ENCODE assay signal across 33 cellular contexts in the genomic region with DNA sequence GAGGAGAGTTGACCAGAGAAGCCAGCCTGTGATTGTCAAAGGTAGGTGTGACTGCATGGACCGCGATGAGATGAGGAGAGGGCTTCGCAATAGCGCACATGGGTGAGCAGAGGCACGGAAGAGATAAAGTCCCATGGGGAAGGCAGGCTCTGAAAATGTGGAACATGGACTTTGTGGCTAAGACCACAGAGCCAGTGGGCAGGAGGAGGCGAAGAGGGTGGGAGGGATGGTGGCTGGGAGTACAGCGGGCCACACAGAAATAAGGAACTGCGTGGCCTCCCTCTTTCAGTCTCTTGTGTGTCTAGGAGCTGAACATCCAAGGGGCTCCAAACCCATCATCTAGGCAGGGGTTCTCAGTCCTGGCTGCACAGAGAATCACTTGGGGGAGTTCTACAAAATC.
"Had no signal": no experiment of that assay in that cellular context is flagged by ENCODE, and none has a peak within 500 bp of the region (broad histone marks: within the 10 kb centered on the region; RNA-seq: fewer than 3 reads in every experiment).

No MANE protein-coding gene starts in this region.

- H3K9me3 ChIP-seq: Peyer's patch, SJSA1, SK-N-SH had no signal

- H3K36me3 Mint-ChIP-seq: activated naive CD8-positive, alpha-beta T cell treated with anti-CD3 and anti-CD28 coated beads for 36 hours had no signal

- H3K4me1 ChIP-seq: Peyer's patch, SJSA1 had no signal

- H3K9ac ChIP-seq: SK-N-SH had no signal

- H3K27ac ChIP-seq: cardiac muscle cell, Peyer's patch, SJSA1, VCaP had no signal

- H3K4me3 Mint-ChIP-seq: activated CD8-positive, alpha-beta T cell treated with anti-CD3 and anti-CD28 coated beads for 36 hours; activated naive CD8-positive, alpha-beta T cell treated with anti-CD3 and anti-CD28 coated beads for 36 hours; activated T-cell treated with anti-CD3 and anti-CD28 coated beads, Interleukin-2, amount 50 U/mL, for 72 hours; activated T-helper 17 cell treated with anti-CD3 and anti-CD28 coated beads, Interleukin-2, amount 50 U/mL, for 72 hours; central memory CD8-positive, alpha-beta T cell; T-helper 1 cell treated with Interleukin-12 subunit alpha and Interleukin-12 subunit beta and Interleukin-4 antibody, amounts not matched to agents 30 μg/mL and 1 μg/mL, for 36 hours; T-helper 2 cell treated with Interferon-gamma antibody and Interleukin-4, amounts not matched to agents 5 μg/mL and 100 μg/mL, for 36 hours had no signal

- H3K4me2 ChIP-seq: SK-N-SH had no signal

- H3K27me3 Mint-ChIP-seq: activated T-helper 17 cell treated with anti-CD3 and anti-CD28 coated beads, Interleukin-2, amount 50 U/mL, for 72 hours; central memory CD8-positive, alpha-beta T cell had no signal

- H3K27me3 ChIP-seq: cardiac muscle cell, Peyer's patch, SJSA1 had no signal

- H3K27ac Mint-ChIP-seq: activated CD8-positive, alpha-beta T cell treated with anti-CD3 and anti-CD28 coated beads for 36 hours; activated naive CD8-positive, alpha-beta T cell treated with anti-CD3 and anti-CD28 coated beads for 36 hours; activated T-cell treated with anti-CD3 and anti-CD28 coated beads, Interleukin-2, amount 50 U/mL, for 72 hours; activated T-helper 17 cell treated with anti-CD3 and anti-CD28 coated beads, Interleukin-2, amount 50 U/mL, for 72 hours; T-helper 1 cell treated with Interleukin-12 subunit alpha and Interleukin-12 subunit beta and Interleukin-4 antibody, amounts not matched to agents 30 μg/mL and 1 μg/mL, for 36 hours; T-helper 2 cell treated with Interferon-gamma antibody and Interleukin-4, amounts not matched to agents 5 μg/mL and 100 μg/mL, for 36 hours had no signal

- ATAC-seq: activated CD8-positive, alpha-beta T cell treated with anti-CD3 and anti-CD28 coated beads for 36 hours; activated T-cell treated with anti-CD3 and anti-CD28 coated beads, Interleukin-2, amount 50 U/mL, for 72 hours; activated T-helper 17 cell treated with anti-CD3 and anti-CD28 coated beads, Interleukin-2, amount 50 U/mL, for 72 hours; PC-3 had no signal

- H3K4me3 ChIP-seq: cardiac muscle cell, Peyer's patch, SJSA1 had no signal

- H3K4me1 Mint-ChIP-seq: activated naive CD8-positive, alpha-beta T cell treated with anti-CD3 and anti-CD28 coated beads for 36 hours; activated T-helper 17 cell treated with anti-CD3 and anti-CD28 coated beads, Interleukin-2, amount 50 U/mL, for 72 hours; central memory CD8-positive, alpha-beta T cell had no signal

- H3K36me3 ChIP-seq: cardiac muscle cell, Peyer's patch, SJSA1 had no signal

- DNase-seq: activated CD4-positive, alpha-beta T cell treated with anti-CD3 and anti-CD28 coated beads for 1 hour; activated CD4-positive, alpha-beta T cell treated with anti-CD3 and anti-CD28 coated beads for 48 hours; activated CD4-positive, CD25-positive, alpha-beta regulatory T cell; activated CD8-positive, alpha-beta T cell treated with anti-CD3 and anti-CD28 coated beads for 36 hours; activated effector memory CD4-positive, alpha-beta T cell treated with anti-CD3 and anti-CD28 coated beads, Interleukin-2, amount 50 U/mL, for 16 hours; activated naive CD4-positive, alpha-beta T cell; activated naive CD4-positive, alpha-beta T cell treated with anti-CD3 and anti-CD28 coated beads, Interleukin-2, amount 50 U/mL, for 16 hours; activated naive CD8-positive, alpha-beta T cell treated with anti-CD3 and anti-CD28 coated beads for 36 hours; activated T-cell treated with anti-CD3 and anti-CD28 coated beads, Interleukin-2, amount 50 U/mL, for 1 hour; activated T-cell treated with anti-CD3 and anti-CD28 coated beads, Interleukin-2, amount 50 U/mL, for 72 hours; amniotic stem cell; aorta; Karpas-422; KBM-7; NCI-H1048; NCI-H1105 treated with DMSO at 0.1 percent for 48 hours; NCI-H1436; NCI-H1694 treated with DMSO at 0.1 percent for 48 hours; NCI-H524 treated with DMSO at 0.1 percent for 48 hours; NCI-H748 treated with DMSO at 0.1 percent for 48 hours; NK-92 treated with Interleukin-12 subunit alpha and Interleukin-12 subunit beta, amount 100 ng/mL, for 24 hours; PC-3; Peyer's patch; RPMI8226; SHP77 treated with DMSO at 0.1 percent for 48 hours had no signal

- H3K9me3 Mint-ChIP-seq: activated CD8-positive, alpha-beta T cell treated with anti-CD3 and anti-CD28 coated beads for 36 hours; activated naive CD8-positive, alpha-beta T cell treated with anti-CD3 and anti-CD28 coated beads for 36 hours; activated T-cell treated with anti-CD3 and anti-CD28 coated beads, Interleukin-2, amount 50 U/mL, for 72 hours; activated T-helper 17 cell treated with anti-CD3 and anti-CD28 coated beads, Interleukin-2, amount 50 U/mL, for 72 hours; T-helper 1 cell treated with Interleukin-12 subunit alpha and Interleukin-12 subunit beta and Interleukin-4 antibody, amounts not matched to agents 30 μg/mL and 1 μg/mL, for 36 hours; T-helper 2 cell treated with Interferon-gamma antibody and Interleukin-4, amounts not matched to agents 5 μg/mL and 100 μg/mL, for 36 hours had no signal
